8 cellular contexts compared by ENCODE assay signal in the genomic region with DNA sequence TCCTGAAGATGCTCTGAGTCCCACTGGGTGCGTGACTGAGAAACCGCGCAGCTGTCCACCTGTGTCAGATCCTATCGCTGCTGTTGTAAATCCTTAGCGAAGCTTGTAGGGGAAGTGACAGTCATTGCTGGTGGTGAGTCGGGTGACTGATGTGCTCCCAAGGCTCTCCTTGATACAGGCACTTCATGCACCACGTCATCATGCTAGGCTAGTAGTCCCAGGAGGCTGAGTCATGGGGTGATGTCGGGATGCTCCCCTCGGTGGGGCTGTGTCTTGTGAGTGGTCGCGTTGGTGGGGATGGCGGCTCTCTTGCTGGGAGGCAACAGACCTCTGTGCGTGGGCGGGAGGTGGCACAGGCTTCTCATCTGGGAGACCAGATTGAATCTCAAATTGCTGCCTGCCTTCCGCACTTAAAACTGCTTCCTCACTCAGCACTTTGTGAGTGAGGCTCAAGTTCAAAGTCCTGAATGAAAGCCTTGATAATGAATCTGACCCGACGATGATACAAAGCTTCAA.
DNase-seq lines count a peak whose midpoint lies in the region; ATAC-seq, FAIRE-seq and TF ChIP-seq lines count a peak whose summit lies in the region.

No MANE protein-coding gene starts in this region.

- FAIRE-seq in small intestine (lab: Jason Lieb, UNC): no peak

- ATAC-seq in GM18868 (IDR thresholded peaks at IDR 0.05; ENCODE audit: unreplicated experiment): no peak

- no peaks in the 10 kb centered on the region for H3K9me3 ChIP-seq in small intestine (ENCODE audit: control insufficient read depth, low read depth)
- no peaks in the 10 kb centered on the region for H3K9me3 ChIP-seq in esophagus squamous epithelium

- no peak overlapping the region for H3K4me3 ChIP-seq in fibroblast of mammary gland (ENCODE audit: control insufficient read depth, low read depth, low read length)
- no peak overlapping the region for H3K4me3 ChIP-seq in small intestine (ENCODE audit: low read depth in 1 of 2, low read length in 2 of 2)
- H3K4me3 ChIP-seq in esophagus squamous epithelium: no peak overlapping the region

- no peak for TF ChIP-seq CTCF in fibroblast of mammary gland (conservative IDR thresholded peaks at IDR 0.05; ENCODE audit: control insufficient read depth, insufficient read depth, low read depth, low read length)
- TF ChIP-seq CTCF in esophagus squamous epithelium (IDR thresholded peaks at IDR 0.05): no peak

- H3K27me3 ChIP-seq in small intestine (ENCODE audit: control insufficient read depth in 2 of 2, insufficient read depth in 2 of 2, low read length in 2 of 2) (no peaks in the 10 kb centered on the region), esophagus squamous epithelium (no peaks in the 10 kb centered on the region)

- TF ChIP-seq POLR2A in esophagus squamous epithelium (IDR thresholded peaks at IDR 0.05): no peak

- H3K36me3 ChIP-seq in small intestine (ENCODE audit: control insufficient read depth in 2 of 2, insufficient read depth in 2 of 2, low read length in 2 of 2) (no peaks in the 10 kb centered on the region), esophagus squamous epithelium (no peaks in the 10 kb centered on the region)

- H3K4me1 ChIP-seq in small intestine (ENCODE audit: control insufficient read depth in 2 of 2, insufficient read depth in 1 of 2, low read depth in 1 of 2, low read length in 1 of 2) (peaks cover 7 to 8% of the 10 kb centered on the region in 2 donors), esophagus squamous epithelium (peaks cover 16 to 26% (median 18%) of the 10 kb centered on the region in 3 donors)

- intact Hi-C loops in esophagus squamous epithelium (cut with DNase I): no loop called here

- 9 to 45% (median 25%) methylated on average over 17 of the region's 17 CpGs for WGBS in small intestine, 3 donors
- WGBS in esophagus squamous epithelium, 2 donors: 53 to 67% methylated on average over 8 to 11 of the region's 17 CpGs

- H3K27ac ChIP-seq in small intestine (ENCODE audit: low read depth in 1 of 2, low read length in 1 of 2) (peak overlapping the region; percentile 92 to 94), esophagus squamous epithelium (peak overlapping the region in 2 of 4 donors; percentile 9 to 79)

- DNase-seq in activated CD4-positive, alpha-beta T cell treated with anti-CD3 and anti-CD28 coated beads for 4 hours: peak; percentile 4 to 21
- DNase-seq in activated CD4-positive, alpha-beta T cell treated with anti-CD3 and anti-CD28 coated beads for 1 hour: no peak
- DNase-seq in NCI-H69 (lab: John Stamatoyannopoulos, UW): peak; percentile 22
- peak; percentile 97 for DNase-seq in fibroblast of mammary gland (ENCODE audit: low read depth)
- DNase-seq in small intestine: peak; percentile 92
- DNase-seq in esophagus squamous epithelium (lab: John Stamatoyannopoulos, UW): no peak
- no peak for DNase-seq in activated CD8-positive, alpha-beta memory T cell treated with anti-CD3 and anti-CD28 coated beads, Interleukin-2, amount 50 U/mL, for 4 hours

Comparison
In these comparisons a context has a peak if more than half of its experiments do, and no peak if none do; other contexts are left out.
1. DNase-seq: peak in activated CD4-positive, alpha-beta T cell treated with anti-CD3 and anti-CD28 coated beads for 4 hours (2 of 2), NCI-H69 (single experiment), fibroblast of mammary gland (single experiment) and small intestine (single experiment); none in activated CD4-positive, alpha-beta T cell treated with anti-CD3 and anti-CD28 coated beads for 1 hour (single experiment), esophagus squamous epithelium (single experiment) and activated CD8-positive, alpha-beta memory T cell treated with anti-CD3 and anti-CD28 coated beads, Interleukin-2, amount 50 U/mL, for 4 hours (single experiment).